In genomic region chr17:44601574-44602372, GRCh38 we compare ENCODE assay signal across 1 cellular context.
TF ChIP-seq lines count a peak whose summit lies in the region.

No MANE protein-coding gene starts in this region.

TF ChIP-seq in H1, 55 proteins besides CTCF, POLR2A, EP300 and RAD21:
- no peak for TF ChIP-seq CHD1 (IDR thresholded peaks at IDR 0.05; ENCODE audit: low read depth, low read length)
- no peak for TF ChIP-seq SRF (IDR thresholded peaks at IDR 0.05; ENCODE audit: low read depth, low read length)
- TF ChIP-seq RXRA (IDR thresholded peaks at IDR 0.05; ENCODE audit: insufficient read depth, low read depth, low read length) = no peak
- TF ChIP-seq SP1 (IDR thresholded peaks at IDR 0.05; ENCODE audit: low read depth, low read length) = no peak
- no peak for TF ChIP-seq SIX5 (IDR thresholded peaks at IDR 0.05; ENCODE audit: low read depth, low read length)
- TF ChIP-seq GTF2F1 (IDR thresholded peaks at IDR 0.05; ENCODE audit: borderline replicate concordance, low read depth, low read length) = no peak
- no peak for TF ChIP-seq POU5F1 (IDR thresholded peaks at IDR 0.05; ENCODE audit: low read depth, low read length)
- TF ChIP-seq POLR2AphosphoS5 (IDR thresholded peaks at IDR 0.05; ENCODE audit: low read depth, low read length) = no peak
- no peak for TF ChIP-seq TAF7 (optimal IDR thresholded peaks at IDR 0.05; ENCODE audit: borderline replicate concordance, low read depth, low read length)
- no peak for TF ChIP-seq NRF1 (IDR thresholded peaks at IDR 0.05; ENCODE audit: low read depth, low read length)
- no peak for TF ChIP-seq ATF2 (IDR thresholded peaks at IDR 0.05; ENCODE audit: low read length)
